In genomic region chr18:68662779-68663178, GRCh38 we compare ENCODE assay signal across 1 cellular context.
TF ChIP-seq lines count a peak whose summit lies in the region.

No MANE protein-coding gene starts in this region.

TF ChIP-seq in SK-N-SH treated with all-trans-retinoic acid at 6 μM for 48 hours, 23 proteins besides CTCF, POLR2A, EP300 and RAD21 (continued from another document):
- TF ChIP-seq ZFP3 (CRISPR knock-in tag; IDR thresholded peaks at IDR 0.05) (no peak), GLIS3 (CRISPR knock-in tag; IDR thresholded peaks at IDR 0.05) (no peak), ZNF8 (CRISPR knock-in tag; IDR thresholded peaks at IDR 0.05) (no peak)
